In the genomic region with DNA sequence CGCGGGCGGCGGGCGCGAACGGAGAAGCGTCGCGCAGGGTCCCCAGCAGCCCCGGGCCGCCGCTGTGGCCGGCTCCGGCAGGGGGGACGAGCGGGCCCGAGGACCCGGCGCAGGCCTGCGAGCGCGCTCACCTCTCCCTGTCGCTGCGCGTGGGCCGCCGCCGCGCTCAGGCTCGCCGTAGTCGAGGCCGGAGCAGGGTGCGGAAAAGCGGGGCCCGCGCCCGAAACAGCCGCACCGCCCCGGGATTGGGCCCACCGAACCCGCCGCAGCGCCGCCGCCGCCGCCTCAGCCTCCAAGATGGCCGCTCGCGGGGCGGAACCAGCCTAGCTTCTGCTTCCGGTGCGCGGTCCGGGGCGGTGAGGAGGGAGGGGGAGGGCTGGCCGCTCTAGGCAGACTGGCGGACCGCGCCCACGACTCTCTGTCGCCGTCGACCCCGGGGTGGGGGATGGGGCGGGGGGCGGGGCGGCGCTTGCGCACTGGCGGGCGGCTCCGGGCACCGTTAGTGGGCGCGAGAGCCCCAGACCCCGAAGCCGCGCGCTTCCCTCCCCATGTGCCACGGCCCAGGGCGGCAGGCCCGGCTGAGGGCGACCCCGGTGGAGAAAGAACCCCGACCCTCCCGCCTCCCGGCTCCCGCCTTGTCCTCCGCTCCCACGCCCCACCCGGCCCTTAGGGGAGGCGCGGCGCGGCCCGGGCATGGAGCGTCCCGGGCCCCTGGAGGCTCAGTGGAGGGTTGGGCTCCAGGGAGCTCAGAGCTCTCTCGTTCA, we compare ENCODE assay signal across 1 cellular context.
TF ChIP-seq lines count a peak whose summit lies in the region.

A gene (minus strand): TSS at position 320 of the 764 bp plus-strand sequence. CDS start 5,862 bp downstream, outside the sequence.

TF ChIP-seq in HepG2, 621 proteins besides CTCF, POLR2A, EP300 and RAD21 (continued from another document and continues in another):
- TF ChIP-seq, protein P1, sequence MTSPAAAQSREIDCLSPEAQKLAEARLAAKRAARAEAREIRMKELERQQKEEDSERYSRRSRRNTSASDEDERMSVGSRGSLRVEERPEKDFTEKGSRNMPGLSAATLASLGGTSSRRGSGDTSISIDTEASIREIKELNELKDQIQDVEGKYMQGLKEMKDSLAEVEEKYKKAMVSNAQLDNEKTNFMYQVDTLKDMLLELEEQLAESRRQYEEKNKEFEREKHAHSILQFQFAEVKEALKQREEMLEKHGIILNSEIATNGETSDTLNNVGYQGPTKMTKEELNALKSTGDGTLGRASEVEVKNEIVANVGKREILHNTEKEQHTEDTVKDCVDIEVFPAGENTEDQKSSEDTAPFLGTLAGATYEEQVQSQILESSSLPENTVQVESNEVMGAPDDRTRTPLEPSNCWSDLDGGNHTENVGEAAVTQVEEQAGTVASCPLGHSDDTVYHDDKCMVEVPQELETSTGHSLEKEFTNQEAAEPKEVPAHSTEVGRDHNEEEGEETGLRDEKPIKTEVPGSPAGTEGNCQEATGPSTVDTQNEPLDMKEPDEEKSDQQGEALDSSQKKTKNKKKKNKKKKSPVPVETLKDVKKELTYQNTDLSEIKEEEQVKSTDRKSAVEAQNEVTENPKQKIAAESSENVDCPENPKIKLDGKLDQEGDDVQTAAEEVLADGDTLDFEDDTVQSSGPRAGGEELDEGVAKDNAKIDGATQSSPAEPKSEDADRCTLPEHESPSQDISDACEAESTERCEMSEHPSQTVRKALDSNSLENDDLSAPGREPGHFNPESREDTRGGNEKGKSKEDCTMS (CRISPR knock-in tag; conservative IDR thresholded peaks at IDR 0.05) = no peak
- TF ChIP-seq ZNF558 (CRISPR knock-in tag; IDR thresholded peaks at IDR 0.05; ENCODE audit: borderline replicate concordance) = no peak
- TF ChIP-seq SRSF9 (IDR thresholded peaks at IDR 0.05; ENCODE audit: borderline replicate concordance, insufficient read depth, low read depth, low read length, poor library complexity, severe bottlenecking) = no peak
- TF ChIP-seq, protein P2, sequence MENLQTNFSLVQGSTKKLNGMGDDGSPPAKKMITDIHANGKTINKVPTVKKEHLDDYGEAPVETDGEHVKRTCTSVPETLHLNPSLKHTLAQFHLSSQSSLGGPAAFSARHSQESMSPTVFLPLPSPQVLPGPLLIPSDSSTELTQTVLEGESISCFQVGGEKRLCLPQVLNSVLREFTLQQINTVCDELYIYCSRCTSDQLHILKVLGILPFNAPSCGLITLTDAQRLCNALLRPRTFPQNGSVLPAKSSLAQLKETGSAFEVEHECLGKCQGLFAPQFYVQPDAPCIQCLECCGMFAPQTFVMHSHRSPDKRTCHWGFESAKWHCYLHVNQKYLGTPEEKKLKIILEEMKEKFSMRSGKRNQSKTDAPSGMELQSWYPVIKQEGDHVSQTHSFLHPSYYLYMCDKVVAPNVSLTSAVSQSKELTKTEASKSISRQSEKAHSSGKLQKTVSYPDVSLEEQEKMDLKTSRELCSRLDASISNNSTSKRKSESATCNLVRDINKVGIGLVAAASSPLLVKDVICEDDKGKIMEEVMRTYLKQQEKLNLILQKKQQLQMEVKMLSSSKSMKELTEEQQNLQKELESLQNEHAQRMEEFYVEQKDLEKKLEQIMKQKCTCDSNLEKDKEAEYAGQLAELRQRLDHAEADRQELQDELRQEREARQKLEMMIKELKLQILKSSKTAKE (CRISPR knock-in tag; IDR thresholded peaks at IDR 0.05; ENCODE audit: borderline replicate concordance) = no peak
- no peak for TF ChIP-seq MIER2 (CRISPR knock-in tag; IDR thresholded peaks at IDR 0.05)
- TF ChIP-seq, protein P3, sequence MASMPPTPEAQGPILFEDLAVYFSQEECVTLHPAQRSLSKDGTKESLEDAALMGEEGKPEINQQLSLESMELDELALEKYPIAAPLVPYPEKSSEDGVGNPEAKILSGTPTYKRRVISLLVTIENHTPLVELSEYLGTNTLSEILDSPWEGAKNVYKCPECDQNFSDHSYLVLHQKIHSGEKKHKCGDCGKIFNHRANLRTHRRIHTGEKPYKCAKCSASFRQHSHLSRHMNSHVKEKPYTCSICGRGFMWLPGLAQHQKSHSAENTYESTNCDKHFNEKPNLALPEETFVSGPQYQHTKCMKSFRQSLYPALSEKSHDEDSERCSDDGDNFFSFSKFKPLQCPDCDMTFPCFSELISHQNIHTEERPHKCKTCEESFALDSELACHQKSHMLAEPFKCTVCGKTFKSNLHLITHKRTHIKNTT (CRISPR knock-in tag; IDR thresholded peaks at IDR 0.05) = no peak
- no peak for TF ChIP-seq CC2D1A (CRISPR knock-in tag; IDR thresholded peaks at IDR 0.05)
- TF ChIP-seq SP5 (CRISPR knock-in tag; IDR thresholded peaks at IDR 0.05; ENCODE audit: borderline replicate concordance, low read depth) = peak; percentile 52
- no peak for TF ChIP-seq ZNF101 (CRISPR knock-in tag; IDR thresholded peaks at IDR 0.05; ENCODE audit: borderline replicate concordance, low read depth)
- TF ChIP-seq YEATS2 (CRISPR knock-in tag; IDR thresholded peaks at IDR 0.05; ENCODE audit: borderline replicate concordance) = peak; percentile 62
- TF ChIP-seq ZNF496 (CRISPR knock-in tag; IDR thresholded peaks at IDR 0.05; ENCODE audit: insufficient replicate concordance) = no peak
- TF ChIP-seq RXRA (CRISPR knock-in tag; IDR thresholded peaks at IDR 0.05) = peak; percentile 47
- peak; percentile 68; the same call in 1 of the 2 replicates for TF ChIP-seq KDM4B (CRISPR knock-in tag; IDR thresholded peaks at IDR 0.05)
- no peak for TF ChIP-seq NFRKB (IDR thresholded peaks at IDR 0.05)
- TF ChIP-seq, protein P4, sequence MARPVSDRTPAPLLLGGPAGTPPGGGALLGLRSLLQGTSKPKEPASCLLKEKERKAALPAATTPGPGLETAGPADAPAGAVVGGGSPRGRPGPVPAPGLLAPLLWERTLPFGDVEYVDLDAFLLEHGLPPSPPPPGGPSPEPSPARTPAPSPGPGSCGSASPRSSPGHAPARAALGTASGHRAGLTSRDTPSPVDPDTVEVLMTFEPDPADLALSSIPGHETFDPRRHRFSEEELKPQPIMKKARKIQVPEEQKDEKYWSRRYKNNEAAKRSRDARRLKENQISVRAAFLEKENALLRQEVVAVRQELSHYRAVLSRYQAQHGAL (CRISPR knock-in tag; IDR thresholded peaks at IDR 0.05; ENCODE audit: not compliant biosample characterization) = no peak
- peak; percentile 88 for TF ChIP-seq ZNF790 (CRISPR knock-in tag; IDR thresholded peaks at IDR 0.05; ENCODE audit: borderline replicate concordance)
- TF ChIP-seq ZNF674 (CRISPR knock-in tag; IDR thresholded peaks at IDR 0.05; ENCODE audit: low read depth) = 0 out of 2 replicates have a peak, but pooled peaks have one; percentile 65
- TF ChIP-seq ZNF772 (CRISPR knock-in tag; IDR thresholded peaks at IDR 0.05) = no peak
- TF ChIP-seq JDP2 (CRISPR knock-in tag; IDR thresholded peaks at IDR 0.05; ENCODE audit: borderline replicate concordance) = no peak
- peak; percentile 68 for TF ChIP-seq ZBTB7B (CRISPR knock-in tag; IDR thresholded peaks at IDR 0.05)
- TF ChIP-seq, protein P5, sequence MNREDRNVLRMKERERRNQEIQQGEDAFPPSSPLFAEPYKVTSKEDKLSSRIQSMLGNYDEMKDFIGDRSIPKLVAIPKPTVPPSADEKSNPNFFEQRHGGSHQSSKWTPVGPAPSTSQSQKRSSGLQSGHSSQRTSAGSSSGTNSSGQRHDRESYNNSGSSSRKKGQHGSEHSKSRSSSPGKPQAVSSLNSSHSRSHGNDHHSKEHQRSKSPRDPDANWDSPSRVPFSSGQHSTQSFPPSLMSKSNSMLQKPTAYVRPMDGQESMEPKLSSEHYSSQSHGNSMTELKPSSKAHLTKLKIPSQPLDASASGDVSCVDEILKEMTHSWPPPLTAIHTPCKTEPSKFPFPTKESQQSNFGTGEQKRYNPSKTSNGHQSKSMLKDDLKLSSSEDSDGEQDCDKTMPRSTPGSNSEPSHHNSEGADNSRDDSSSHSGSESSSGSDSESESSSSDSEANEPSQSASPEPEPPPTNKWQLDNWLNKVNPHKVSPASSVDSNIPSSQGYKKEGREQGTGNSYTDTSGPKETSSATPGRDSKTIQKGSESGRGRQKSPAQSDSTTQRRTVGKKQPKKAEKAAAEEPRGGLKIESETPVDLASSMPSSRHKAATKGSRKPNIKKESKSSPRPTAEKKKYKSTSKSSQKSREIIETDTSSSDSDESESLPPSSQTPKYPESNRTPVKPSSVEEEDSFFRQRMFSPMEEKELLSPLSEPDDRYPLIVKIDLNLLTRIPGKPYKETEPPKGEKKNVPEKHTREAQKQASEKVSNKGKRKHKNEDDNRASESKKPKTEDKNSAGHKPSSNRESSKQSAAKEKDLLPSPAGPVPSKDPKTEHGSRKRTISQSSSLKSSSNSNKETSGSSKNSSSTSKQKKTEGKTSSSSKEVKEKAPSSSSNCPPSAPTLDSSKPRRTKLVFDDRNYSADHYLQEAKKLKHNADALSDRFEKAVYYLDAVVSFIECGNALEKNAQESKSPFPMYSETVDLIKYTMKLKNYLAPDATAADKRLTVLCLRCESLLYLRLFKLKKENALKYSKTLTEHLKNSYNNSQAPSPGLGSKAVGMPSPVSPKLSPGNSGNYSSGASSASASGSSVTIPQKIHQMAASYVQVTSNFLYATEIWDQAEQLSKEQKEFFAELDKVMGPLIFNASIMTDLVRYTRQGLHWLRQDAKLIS (CRISPR knock-in tag; IDR thresholded peaks at IDR 0.05) = no peak
- TF ChIP-seq DR1 (CRISPR knock-in tag; IDR thresholded peaks at IDR 0.05) = no peak
- peak; percentile 29 for TF ChIP-seq SKI (IDR thresholded peaks at IDR 0.05; ENCODE audit: partially characterized antibody)
- TF ChIP-seq, protein P6, sequence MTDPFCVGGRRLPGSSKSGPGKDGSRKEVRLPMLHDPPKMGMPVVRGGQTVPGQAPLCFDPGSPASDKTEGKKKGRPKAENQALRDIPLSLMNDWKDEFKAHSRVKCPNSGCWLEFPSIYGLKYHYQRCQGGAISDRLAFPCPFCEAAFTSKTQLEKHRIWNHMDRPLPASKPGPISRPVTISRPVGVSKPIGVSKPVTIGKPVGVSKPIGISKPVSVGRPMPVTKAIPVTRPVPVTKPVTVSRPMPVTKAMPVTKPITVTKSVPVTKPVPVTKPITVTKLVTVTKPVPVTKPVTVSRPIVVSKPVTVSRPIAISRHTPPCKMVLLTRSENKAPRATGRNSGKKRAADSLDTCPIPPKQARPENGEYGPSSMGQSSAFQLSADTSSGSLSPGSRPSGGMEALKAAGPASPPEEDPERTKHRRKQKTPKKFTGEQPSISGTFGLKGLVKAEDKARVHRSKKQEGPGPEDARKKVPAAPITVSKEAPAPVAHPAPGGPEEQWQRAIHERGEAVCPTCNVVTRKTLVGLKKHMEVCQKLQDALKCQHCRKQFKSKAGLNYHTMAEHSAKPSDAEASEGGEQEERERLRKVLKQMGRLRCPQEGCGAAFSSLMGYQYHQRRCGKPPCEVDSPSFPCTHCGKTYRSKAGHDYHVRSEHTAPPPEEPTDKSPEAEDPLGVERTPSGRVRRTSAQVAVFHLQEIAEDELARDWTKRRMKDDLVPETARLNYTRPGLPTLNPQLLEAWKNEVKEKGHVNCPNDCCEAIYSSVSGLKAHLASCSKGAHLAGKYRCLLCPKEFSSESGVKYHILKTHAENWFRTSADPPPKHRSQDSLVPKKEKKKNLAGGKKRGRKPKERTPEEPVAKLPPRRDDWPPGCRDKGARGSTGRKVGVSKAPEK (CRISPR knock-in tag; IDR thresholded peaks at IDR 0.05; ENCODE audit: borderline replicate concordance) = no peak
- TF ChIP-seq, protein P7, sequence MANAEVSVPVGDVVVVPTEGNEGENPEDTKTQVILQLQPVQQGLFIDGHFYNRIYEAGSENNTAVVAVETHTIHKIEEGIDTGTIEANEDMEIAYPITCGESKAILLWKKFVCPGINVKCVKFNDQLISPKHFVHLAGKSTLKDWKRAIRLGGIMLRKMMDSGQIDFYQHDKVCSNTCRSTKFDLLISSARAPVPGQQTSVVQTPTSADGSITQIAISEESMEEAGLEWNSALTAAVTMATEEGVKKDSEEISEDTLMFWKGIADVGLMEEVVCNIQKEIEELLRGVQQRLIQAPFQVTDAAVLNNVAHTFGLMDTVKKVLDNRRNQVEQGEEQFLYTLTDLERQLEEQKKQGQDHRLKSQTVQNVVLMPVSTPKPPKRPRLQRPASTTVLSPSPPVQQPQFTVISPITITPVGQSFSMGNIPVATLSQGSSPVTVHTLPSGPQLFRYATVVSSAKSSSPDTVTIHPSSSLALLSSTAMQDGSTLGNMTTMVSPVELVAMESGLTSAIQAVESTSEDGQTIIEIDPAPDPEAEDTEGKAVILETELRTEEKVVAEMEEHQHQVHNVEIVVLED (CRISPR knock-in tag; IDR thresholded peaks at IDR 0.05; ENCODE audit: borderline replicate concordance) = no peak
- no peak for TF ChIP-seq ZNF605 (CRISPR knock-in tag; IDR thresholded peaks at IDR 0.05)
- TF ChIP-seq ZNF737 (CRISPR knock-in tag; IDR thresholded peaks at IDR 0.05; ENCODE audit: borderline replicate concordance) = no peak
- TF ChIP-seq ASH2L (IDR thresholded peaks at IDR 0.05; ENCODE audit: insufficient read length, low read depth, low read length) = peak; percentile 72
- no peak for TF ChIP-seq TEAD2 (CRISPR knock-in tag; IDR thresholded peaks at IDR 0.05)
- TF ChIP-seq BHLHE40 (IDR thresholded peaks at IDR 0.05; ENCODE audit: low read length) = no peak
- TF ChIP-seq, protein P8, sequence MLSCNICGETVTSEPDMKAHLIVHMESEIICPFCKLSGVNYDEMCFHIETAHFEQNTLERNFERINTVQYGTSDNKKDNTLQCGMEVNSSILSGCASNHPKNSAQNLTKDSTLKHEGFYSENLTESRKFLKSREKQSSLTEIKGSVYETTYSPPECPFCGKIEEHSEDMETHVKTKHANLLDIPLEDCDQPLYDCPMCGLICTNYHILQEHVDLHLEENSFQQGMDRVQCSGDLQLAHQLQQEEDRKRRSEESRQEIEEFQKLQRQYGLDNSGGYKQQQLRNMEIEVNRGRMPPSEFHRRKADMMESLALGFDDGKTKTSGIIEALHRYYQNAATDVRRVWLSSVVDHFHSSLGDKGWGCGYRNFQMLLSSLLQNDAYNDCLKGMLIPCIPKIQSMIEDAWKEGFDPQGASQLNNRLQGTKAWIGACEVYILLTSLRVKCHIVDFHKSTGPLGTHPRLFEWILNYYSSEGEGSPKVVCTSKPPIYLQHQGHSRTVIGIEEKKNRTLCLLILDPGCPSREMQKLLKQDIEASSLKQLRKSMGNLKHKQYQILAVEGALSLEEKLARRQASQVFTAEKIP (CRISPR knock-in tag; IDR thresholded peaks at IDR 0.05; ENCODE audit: borderline replicate concordance) = no peak
- TF ChIP-seq STAG1 (CRISPR knock-in tag; IDR thresholded peaks at IDR 0.05) = no peak
- no peak for TF ChIP-seq ZNF816 (CRISPR knock-in tag; IDR thresholded peaks at IDR 0.05; ENCODE audit: borderline replicate concordance)
- peak; percentile 79 for TF ChIP-seq TOPORS (CRISPR knock-in tag; IDR thresholded peaks at IDR 0.05)
- TF ChIP-seq FOSL1 (CRISPR knock-in tag; IDR thresholded peaks at IDR 0.05; ENCODE audit: borderline replicate concordance) = no peak
- TF ChIP-seq, protein P9, sequence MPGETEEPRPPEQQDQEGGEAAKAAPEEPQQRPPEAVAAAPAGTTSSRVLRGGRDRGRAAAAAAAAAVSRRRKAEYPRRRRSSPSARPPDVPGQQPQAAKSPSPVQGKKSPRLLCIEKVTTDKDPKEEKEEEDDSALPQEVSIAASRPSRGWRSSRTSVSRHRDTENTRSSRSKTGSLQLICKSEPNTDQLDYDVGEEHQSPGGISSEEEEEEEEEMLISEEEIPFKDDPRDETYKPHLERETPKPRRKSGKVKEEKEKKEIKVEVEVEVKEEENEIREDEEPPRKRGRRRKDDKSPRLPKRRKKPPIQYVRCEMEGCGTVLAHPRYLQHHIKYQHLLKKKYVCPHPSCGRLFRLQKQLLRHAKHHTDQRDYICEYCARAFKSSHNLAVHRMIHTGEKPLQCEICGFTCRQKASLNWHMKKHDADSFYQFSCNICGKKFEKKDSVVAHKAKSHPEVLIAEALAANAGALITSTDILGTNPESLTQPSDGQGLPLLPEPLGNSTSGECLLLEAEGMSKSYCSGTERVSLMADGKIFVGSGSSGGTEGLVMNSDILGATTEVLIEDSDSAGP (CRISPR knock-in tag; IDR thresholded peaks at IDR 0.05; ENCODE audit: borderline replicate concordance) = peak; percentile 46; the same call in 1 of the 2 replicates
- TF ChIP-seq NCOR1 (IDR thresholded peaks at IDR 0.05; ENCODE audit: borderline replicate concordance, low read length) = no peak
